ENCODE assay signal across 8 cellular contexts in genomic region chr6:31399589-31400466, GRCh38. TPM values are rescaled to one million over a fixed set of nuclear protein-coding genes. Genes with fewer than 3 reads are reported as not detected.
DNase-seq lines count a peak whose midpoint lies in the region; ATAC-seq, FAIRE-seq and TF ChIP-seq lines count a peak whose summit lies in the region.

No MANE protein-coding gene starts in this region.

- H3K4me3 ChIP-seq in HUES6 (ENCODE audit: low read depth, low read length) (peak overlapping the region; percentile 64), pancreas (peak overlapping the region; percentile 55 to 67 (median 60)), upper lobe of right lung (peak overlapping the region; percentile 96)

- H3K9ac ChIP-seq in HUES6 (ENCODE audit: low read length) = peak overlapping the region; percentile 55

- DNase-seq in GM04504 (ENCODE audit: low read depth) = peak; percentile 82
- peak; percentile 40 for DNase-seq in T follicular helper cell (ENCODE audit: low read depth)
- peak; percentile 96 for DNase-seq in left cardiac atrium
- DNase-seq in pancreas = peak; percentile 89 to 94 (median 90)
- peak; percentile 97 for DNase-seq in upper lobe of right lung
- no peak for DNase-seq in NCI-H524 treated with DMSO at 0.1 percent for 48 hours (lab: John Stamatoyannopoulos, UW)

- ATAC-seq in left cardiac atrium (peak; percentile 85 to 87), pancreas (peak; percentile 77 to 85 (median 82)), upper lobe of right lung (peak; percentile 79)

- H3K4me1 ChIP-seq in HUES6 (ENCODE audit: control insufficient read depth, insufficient read depth, low read length) (peaks cover 18% of the 10 kb centered on the region), pancreas (peaks cover 7 to 21% (median 13%) of the 10 kb centered on the region in 3 donors), upper lobe of right lung (peaks cover 50% of the 10 kb centered on the region)

- WGBS in pancreas, 2 donors = 0% methylated on average over 57 of the region's 57 CpGs

- H3K36me3 ChIP-seq in HUES6 (ENCODE audit: control insufficient read depth, insufficient read depth, low read length) (no peaks in the 10 kb centered on the region), pancreas (no peaks in the 10 kb centered on the region), upper lobe of right lung (no peaks in the 10 kb centered on the region)

- H3K27me3 ChIP-seq in HUES6 (ENCODE audit: control insufficient read depth, insufficient read depth, low read length) = peaks cover 46% of the 10 kb centered on the region
- no peaks in the 10 kb centered on the region for H3K27me3 ChIP-seq in pancreas
- H3K27me3 ChIP-seq in upper lobe of right lung = no peaks in the 10 kb centered on the region

- intact Hi-C loops in left cardiac atrium (cut with DNase I) (loop anchor here in 1 of 2 donors (2.0 kb wide), 1 partner anchor 43 kb away; no protein-coding TSS in a partner anchor), pancreas (cut with DNase I) (loop anchor here in 2 of 3 donors (5.0 kb wide), 2 partner anchors 37 to 42 kb away; no protein-coding TSS in a partner anchor), upper lobe of right lung (cut with DNase I) (loop anchor here (5.0 kb wide), 1 partner anchor 42 kb away; no protein-coding TSS in a partner anchor)

- TF ChIP-seq CTCF in pancreas (IDR thresholded peaks at IDR 0.05) = peak; percentile 62 to 75 (median 71)
- peak; percentile 94 for TF ChIP-seq CTCF in upper lobe of right lung (IDR thresholded peaks at IDR 0.05)

- no peaks in the 10 kb centered on the region for H3K9me3 ChIP-seq in HUES6 (ENCODE audit: control insufficient read depth, insufficient read depth, low read depth, low read length)
- no peaks in the 10 kb centered on the region for H3K9me3 ChIP-seq in pancreas
- no peaks in the 10 kb centered on the region for H3K9me3 ChIP-seq in upper lobe of right lung

- H3K27ac ChIP-seq in HUES6 (ENCODE audit: low read depth, low read length) (peak overlapping the region; percentile 25; the same call in 1 of the 2 replicates), angular gyrus (ENCODE audit: low read depth, low read length) (peak overlapping the region; percentile 64), pancreas (peak overlapping the region; percentile 88 to 99 (median 94)), upper lobe of right lung (peak overlapping the region; percentile 99)

- no peak for FAIRE-seq in pancreas (lab: Jason Lieb, UNC)

RNA-seq across cellular contexts. Expression of gene MICA, which starts 3.6 kb away (rescaled TPM):
- total RNA-seq in left cardiac atrium (10 to 100 TPM; 10.0 to 11.3 TPM), pancreas (10 to 100 TPM in 1 of 6 donors, 1 to 10 TPM in 5; 4.8 to 15.8 (median 5.7) TPM), upper lobe of right lung (36.6 TPM)
- polyA plus RNA-seq in pancreas = 10 to 100 TPM; 13.6 to 22.6 TPM

RNA-seq across cellular contexts. Expression of gene HLA-B, which starts 42.8 kb away (rescaled TPM):
- total RNA-seq in left cardiac atrium (100 to 1,000 TPM; 609 to 632 TPM), pancreas (1,000 to 10,000 TPM in 1 of 6 donors, 100 to 1,000 TPM in 5; 141 to 1,089 (median 229) TPM), upper lobe of right lung (2,632 TPM)
- 100 to 1,000 TPM; 269 to 373 TPM for polyA plus RNA-seq in pancreas

Comparison
In these comparisons a context has a peak if more than half of its experiments do, and no peak if none do; other contexts are left out.
1. H3K27ac ChIP-seq: peak in every context shown above with its lines; median percentile 99 in upper lobe of right lung; 94 in pancreas; 64 in angular gyrus; 25 in HUES6.